ENCODE assay signal across 8 cellular contexts in genomic region chr10:31926765-31927596, GRCh38. TPM values are rescaled to one million over a fixed set of nuclear protein-coding genes. Genes with fewer than 3 reads are reported as not detected.
DNase-seq lines count a peak whose midpoint lies in the region; ATAC-seq, FAIRE-seq and TF ChIP-seq lines count a peak whose summit lies in the region.

No MANE protein-coding gene starts in this region.

- no peaks in the 10 kb centered on the region for H3K9me1 ChIP-seq in K562 (ENCODE audit: control insufficient read depth, insufficient read depth, low read length)

- no peak for TF ChIP-seq POLR2A in K562 (conservative IDR thresholded peaks at IDR 0.05)

- H3K9ac ChIP-seq in HUES48 (ENCODE audit: low read depth, low read length) (no peak overlapping the region; the same call in 1 of the 2 replicates), K562 (ENCODE audit: insufficient read depth in 1 of 2, low read depth in 2 of 2, low read length in 2 of 2) (peak overlapping the region; percentile 85 to 87)

- H3K4me2 ChIP-seq in K562 (ENCODE audit: insufficient read depth, low read length) = peak overlapping the region; percentile 78

- H3K9me3 ChIP-seq in BE2C = no peaks in the 10 kb centered on the region
- no peaks in the 10 kb centered on the region for H3K9me3 ChIP-seq in HUES48 (ENCODE audit: control insufficient read depth, insufficient read depth, low read length)
- no peaks in the 10 kb centered on the region for H3K9me3 ChIP-seq in K562 (replicated peaks; ENCODE audit: control insufficient read depth, insufficient read depth, low read depth, low read length)
- no peaks in the 10 kb centered on the region for H3K9me3 ChIP-seq in aorta (ENCODE audit: control insufficient read depth, low read length)

- intact Hi-C loops in K562 (cut with micrococcal nuclease) = loop anchor here (1.0 to 10.0 kb wide), 2 partner anchors 65 to 78 kb away; no protein-coding TSS in a partner anchor
- intact Hi-C loops in aorta (cut with DNase I) = loop anchor here in 1 of 2 donors (5.0 kb wide), 1 partner anchor 65 kb away; no protein-coding TSS in a partner anchor

- FAIRE-seq in K562 (lab: Jason Lieb, UNC) = no peak

- H2AFZ ChIP-seq in K562 (ENCODE audit: low read depth, low read length) = peak overlapping the region; percentile 78

- in situ Hi-C loops in K562 (cut with MboI) = no loop called here

- no peaks in the 10 kb centered on the region; the same call in 1 of the 2 replicates for H4K20me1 ChIP-seq in K562 (replicated peaks; ENCODE audit: control insufficient read depth, insufficient read depth, low read length)

- H3K27ac ChIP-seq in HUES48 (ENCODE audit: low read depth, low read length) (peak overlapping the region; percentile 98), K562 (ENCODE audit: extremely low read depth, low read depth, low read length) (peak overlapping the region; percentile 85), aorta (ENCODE audit: low read depth in 1 of 2, low read length in 2 of 2) (peak overlapping the region in 1 of 2 donors; percentile 57)

- H3K36me3 ChIP-seq in BE2C (no peaks in the 10 kb centered on the region), HUES48 (ENCODE audit: control insufficient read depth, insufficient read depth, low read length) (no peaks in the 10 kb centered on the region), K562 (ENCODE audit: control insufficient read depth, insufficient read depth, low read length) (no peaks in the 10 kb centered on the region), aorta (ENCODE audit: control insufficient read depth in 1 of 2, insufficient read depth in 2 of 2, low read length in 1 of 2) (no peaks in the 10 kb centered on the region)

- no TSS peak for BruUV-seq in K562 (replicated peaks; lab: Mats Ljungman, UMichigan)

- no peak for TF ChIP-seq EP300 in K562 (IDR thresholded peaks at IDR 0.05; ENCODE audit: low read length)

- TF ChIP-seq CTCF in BE2C (IDR thresholded peaks at IDR 0.05; ENCODE audit: low read depth, low read length) (no peak), K562 (IDR thresholded peaks at IDR 0.05 in 2 of 3, conservative IDR thresholded peaks at IDR 0.05 in 1 of 3; ENCODE audit: insufficient read depth in 2 of 3, low read depth in 1 of 3, low read length in 3 of 3) (no peak)

- H3K27me3 ChIP-seq in BE2C = no peaks in the 10 kb centered on the region
- H3K27me3 ChIP-seq in HUES48 (ENCODE audit: control insufficient read depth, insufficient read depth, low read length) = no peaks in the 10 kb centered on the region
- no peaks in the 10 kb centered on the region for H3K27me3 ChIP-seq in K562 (ENCODE audit: control insufficient read depth in 2 of 2, insufficient read depth in 2 of 2, low read length in 2 of 2)
- no peaks in the 10 kb centered on the region for H3K27me3 ChIP-seq in aorta (ENCODE audit: control insufficient read depth in 1 of 2, insufficient read depth in 2 of 2, low read length in 1 of 2)

- POLR2A ChIA-PET in K562 (lab: Yijun Ruan, JAX) = interaction anchor here (0.7 to 2.8 kb wide), 7 partner anchors 10 to 77 kb away, joined by 3 to 11 read pairs (median 5); no protein-coding TSS in a partner anchor

- 2% methylated on average over 22 of the region's 22 CpGs for WGBS in K562 (ENCODE audit: insufficient coverage, low coverage, missing lambda C conversion rate)
- 12 to 14% methylated on average over 22 of the region's 22 CpGs for WGBS in aorta, 2 donors

- DNase-seq in BE2C (no peak), K562 (ENCODE audit: extremely low read depth in 1 of 4, low spot score in 3 of 4) (peak in 1 of 4 experiments; percentile 34), medulla oblongata (ENCODE audit: extremely low spot score) (peak; percentile 38), aorta (no peak), DMS53 (lab: John Stamatoyannopoulos, UW) (no peak), NCI-H1092 (lab: John Stamatoyannopoulos, UW) (no peak)
- DNase-seq in stimulated activated CD4-positive, alpha-beta T cell treated with anti-CD3 and anti-CD28 coated beads, Interleukin-4, amount 100 ng/mL, for 1 hour = no peak

- ATAC-seq in K562 = no peak
- no peak for ATAC-seq in aorta (ENCODE audit: low FRiP score)

- peak overlapping the region; percentile 87 for H3K4me3 ChIP-seq in BE2C (ENCODE audit: low read depth, low read length)
- H3K4me3 ChIP-seq in HUES48 (ENCODE audit: low read depth, low read length) = peak overlapping the region; percentile 75
- H3K4me3 ChIP-seq in K562 = peak overlapping the region; percentile 82
- H3K4me3 ChIP-seq in aorta (ENCODE audit: low read length in 2 of 2) = peak overlapping the region; percentile 69 to 98

- H3K4me1 ChIP-seq in BE2C (no peaks in the 10 kb centered on the region), HUES48 (ENCODE audit: control insufficient read depth, insufficient read depth, low read length) (peaks cover 24% of the 10 kb centered on the region), K562 (replicated peaks in 1 of 2; ENCODE audit: control insufficient read depth in 2 of 2, insufficient read depth in 2 of 2, low read length in 2 of 2) (peaks cover 11 to 21% of the 10 kb centered on the region in 2 experiments; a peak in 4 of 5 replicates), aorta (ENCODE audit: control insufficient read depth in 1 of 2, insufficient read depth in 2 of 2, low read length in 2 of 2) (peaks cover 0 to 4% of the 10 kb centered on the region in 2 donors)

- CTCF ChIA-PET in K562 (lab: Yijun Ruan, JAX; ENCODE audit: low intra/inter-chr PET ratio) = interaction anchor here (0.9 to 1.2 kb wide), 2 partner anchors 65 to 90 kb away, joined by 3 to 4 read pairs; no protein-coding TSS in a partner anchor

- no peak for TF ChIP-seq RAD21 in K562 (CRISPR knock-in tag; conservative IDR thresholded peaks at IDR 0.05 in 1 of 2, IDR thresholded peaks at IDR 0.05 in 1 of 2)

- H3K79me2 ChIP-seq in K562 (ENCODE audit: control insufficient read depth, insufficient read depth, low read length) = peaks cover 63% of the 10 kb centered on the region

TF ChIP-seq in K562, 482 proteins besides CTCF, POLR2A, EP300 and RAD21 (continues in another document):
- TF ChIP-seq PURB (CRISPR knock-in tag; IDR thresholded peaks at IDR 0.05; ENCODE audit: low read depth) (no peak), FOXP4 (CRISPR knock-in tag; IDR thresholded peaks at IDR 0.05; ENCODE audit: borderline replicate concordance) (no peak), ATF3 (IDR thresholded peaks at IDR 0.05) (peak; percentile 93), ATF3 (CRISPR knock-in tag; conservative IDR thresholded peaks at IDR 0.05) (no peak), MTA3 (IDR thresholded peaks at IDR 0.05; ENCODE audit: borderline replicate concordance) (0 out of 2 replicates have a peak, but pooled peaks have one; percentile 5), RB1 (IDR thresholded peaks at IDR 0.05; ENCODE audit: low read depth) (no peak), FOS (IDR thresholded peaks at IDR 0.05; ENCODE audit: extremely low read depth, insufficient read length) (no peak), ARID1B (IDR thresholded peaks at IDR 0.05) (peak; percentile 5; the same call in 1 of the 2 replicates), MAFF (IDR thresholded peaks at IDR 0.05; ENCODE audit: low read length) (no peak), STAG1 (CRISPR knock-in tag; IDR thresholded peaks at IDR 0.05; ENCODE audit: borderline replicate concordance) (no peak), TGIF2 (CRISPR knock-in tag; IDR thresholded peaks at IDR 0.05) (no peak), SMARCA4 (IDR thresholded peaks at IDR 0.05) (peak; percentile 52)

RNA-seq across cellular contexts. Expression of gene ARHGAP12, which starts 1.6 kb away (rescaled TPM):
- polyA plus RNA-seq in BE2C (2012; ENCODE audit: insufficient read depth, insufficient read length, low read depth) = 3.5 TPM
- total RNA-seq in K562 (2011; cell fraction: chromatin; rRNA removed; ENCODE audit: low replicate concordance) = 12.4 and 39.8 TPM in 2 replicates
- 7.2 and 8.7 TPM in 2 replicates for total RNA-seq in K562 (2011; cell fraction: nucleolus; rRNA removed)
- 13.9 and 19.8 TPM in 2 replicates for total RNA-seq in K562 (2011; cell fraction: nucleoplasm; rRNA removed)
- 9.3 and 9.8 TPM in 2 replicates for total RNA-seq in K562 (2014; rRNA removed)
- total RNA-seq in K562 (2014; rRNA removed; fragmentation: Illumina TruSeq; extraction: Trizol) = 15.8 and 17.7 TPM in 2 replicates
- 16.6 and 18.7 TPM in 2 replicates for total RNA-seq in K562 (2015; rRNA removed; fragmentation: Illumina TruSeq; extraction: Trizol)
- total RNA-seq in K562 (2021) = 10.2 and 10.6 TPM in 2 replicates
- polyA plus RNA-seq in K562 (2011; rRNA removed) = 11.4 and 15.0 TPM in 2 replicates
- polyA plus RNA-seq in K562 (2011; cell fraction: cytosol; rRNA removed) = 1.5 and 5.7 TPM in 2 replicates
- polyA plus RNA-seq in K562 (2011; cell fraction: nucleus; rRNA removed) = 9.8 and 25.5 TPM in 2 replicates
- polyA plus RNA-seq in K562 (2012) = 6.1 and 7.7 TPM in 2 replicates
- polyA plus RNA-seq in K562 (2014; fragmentation: Illumina TruSeq; extraction: Trizol) = 8.2 and 10.1 TPM in 2 replicates
- polyA plus RNA-seq in K562 (2014; fragmentation: Nextera tagmentation; extraction: Ambion mirVana) = 1 to 10 TPM; 4.4 to 5.0 TPM
- polyA plus RNA-seq in K562 (2014; rRNA removed) = 7.1 and 8.6 TPM in 2 replicates
- polyA minus RNA-seq in K562 (2011; rRNA and poly(A)+ RNA removed) = 30.2 and 60.5 TPM in 2 replicates
- polyA minus RNA-seq in K562 (2011; cell fraction: cytosol; rRNA and poly(A)+ RNA removed) = 12.0 and 15.5 TPM in 2 replicates
- 17.4 and 58.9 TPM in 2 replicates for polyA minus RNA-seq in K562 (2011; cell fraction: nucleus; rRNA and poly(A)+ RNA removed)
- total RNA-seq in aorta = 10 to 100 TPM; 23.6 to 34.6 TPM
- polyA plus RNA-seq in aorta = 10 to 100 TPM; 17.0 to 17.4 TPM
